ENCODE assay signal across 8 cellular contexts in the genomic region with DNA sequence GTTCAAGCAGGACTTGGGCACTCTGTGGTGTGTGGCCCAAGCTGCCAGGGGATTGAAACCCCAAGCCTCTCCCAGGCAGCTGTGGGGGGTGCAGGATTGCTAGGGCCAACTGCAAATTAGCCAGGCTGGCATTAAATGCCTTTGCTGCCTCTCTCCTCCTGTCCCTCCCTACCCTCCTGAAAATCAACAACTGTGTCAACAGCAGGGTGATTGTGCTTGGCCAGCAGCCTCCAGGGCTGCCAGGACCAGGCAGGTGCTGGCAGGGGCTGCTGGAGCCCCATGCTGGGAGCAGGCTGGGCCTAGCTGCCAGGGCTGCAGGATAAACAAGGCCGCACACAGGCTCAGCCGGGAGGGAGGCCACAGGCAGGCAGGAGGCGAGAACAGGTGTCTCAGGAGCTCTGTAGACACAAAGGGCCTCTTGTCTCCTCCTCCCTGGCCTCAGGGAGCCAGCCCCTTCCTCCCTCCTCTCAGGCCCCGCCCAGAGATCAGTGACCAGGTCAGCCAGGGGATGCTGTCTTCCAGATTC. TPM values are rescaled to one million over a fixed set of nuclear protein-coding genes. Genes with fewer than 3 reads are reported as not detected.
A peak's percentile ranks its signal among the peaks of the same experiment; 100 is the strongest.
DNase-seq lines count a peak whose midpoint lies in the region; ATAC-seq and TF ChIP-seq lines count a peak whose summit lies in the region.

No MANE protein-coding gene starts in this region.

- H3K9me3 ChIP-seq in SJCRH30 (replicated peaks) (no peaks in the 10 kb centered on the region), suprapubic skin (no peaks in the 10 kb centered on the region), smooth muscle cell (replicated peaks; ENCODE audit: low read depth) (no peaks in the 10 kb centered on the region)

- TF ChIP-seq CTCF in suprapubic skin (IDR thresholded peaks at IDR 0.05) (no peak), smooth muscle cell (IDR thresholded peaks at IDR 0.05; ENCODE audit: borderline replicate concordance, insufficient read depth, poor library complexity, severe bottlenecking) (no peak)

- H3K36me3 ChIP-seq in SJCRH30 = no peaks in the 10 kb centered on the region
- no peaks in the 10 kb centered on the region for H3K36me3 ChIP-seq in suprapubic skin
- no peaks in the 10 kb centered on the region for H3K36me3 ChIP-seq in smooth muscle cell (ENCODE audit: low read depth)

- no peak overlapping the region for H3K4me2 ChIP-seq in smooth muscle cell

- no CpG with 5 or more reads among the region's 4 CpGs for WGBS in suprapubic skin
- WGBS in smooth muscle cell (ENCODE audit: low lambda C conversion rate) = 71% methylated on average over 4 of the region's 4 CpGs

- H3K27ac ChIP-seq in SJCRH30 = peak overlapping the region; percentile 95
- H3K27ac ChIP-seq in suprapubic skin = peak overlapping the region; percentile 57
- H3K27ac ChIP-seq in smooth muscle cell (ENCODE audit: low read depth) = no peak overlapping the region

- no peak for TF ChIP-seq EP300 in suprapubic skin (IDR thresholded peaks at IDR 0.05)

- H3K4me3 ChIP-seq in SJCRH30 (no peak overlapping the region), suprapubic skin (no peak overlapping the region), smooth muscle cell (no peak overlapping the region)

- H3K27me3 ChIP-seq in SJCRH30 (no peaks in the 10 kb centered on the region), suprapubic skin (no peaks in the 10 kb centered on the region), smooth muscle cell (ENCODE audit: low read depth) (no peaks in the 10 kb centered on the region)

- TF ChIP-seq POLR2A in suprapubic skin (IDR thresholded peaks at IDR 0.05) = no peak

- H3F3A ChIP-seq in smooth muscle cell (ENCODE audit: low read depth) = no peaks in the 10 kb centered on the region

- H3K9ac ChIP-seq in smooth muscle cell (ENCODE audit: low read depth) = no peak overlapping the region

- peak; percentile 99 for DNase-seq in NCI-H1092 treated with DMSO at 0.1 percent for 48 hours (lab: John Stamatoyannopoulos, UW)
- DNase-seq in SJCRH30 = peak; percentile 98 to 99
- DNase-seq in islet precursor cell = peak; percentile 96
- no peak for DNase-seq in suprapubic skin (ENCODE audit: low spot score in 2 of 2)
- no peak for DNase-seq in smooth muscle cell (lab: John Stamatoyannopoulos, UW; ENCODE audit: unreplicated experiment)
- DNase-seq in amniotic stem cell (lab: John Stamatoyannopoulos, UW) = no peak

- ATAC-seq in HG02623 (IDR thresholded peaks at IDR 0.05; ENCODE audit: unreplicated experiment) (no peak), GM19395 (IDR thresholded peaks at IDR 0.05; ENCODE audit: unreplicated experiment) (no peak)

- peaks cover 54% of the 10 kb centered on the region for H3K4me1 ChIP-seq in SJCRH30
- peaks cover 95% of the 10 kb centered on the region for H3K4me1 ChIP-seq in suprapubic skin
- peaks cover 40% of the 10 kb centered on the region for H3K4me1 ChIP-seq in smooth muscle cell (ENCODE audit: low read depth)

- H3K79me2 ChIP-seq in smooth muscle cell (ENCODE audit: low read depth) = no peaks in the 10 kb centered on the region

- H2AFZ ChIP-seq in smooth muscle cell (ENCODE audit: low read depth) = no peak overlapping the region

- H4K20me1 ChIP-seq in smooth muscle cell (ENCODE audit: low read depth) = no peaks in the 10 kb centered on the region

RNA-seq across cellular contexts. Expression of a gene that starts 11.4 kb away (rescaled TPM):
- total RNA-seq in SJCRH30 (2014; rRNA removed; shearing (Covaris generic)) = 28.9 and 35.1 TPM in 2 replicates
- total RNA-seq in suprapubic skin (10 to 100 TPM; 10.1 to 20.6 (median 15.6) TPM), smooth muscle cell (2.3 and 2.6 TPM in 2 replicates)
- 0.41 and 7.0 TPM in 2 replicates for polyA plus RNA-seq in smooth muscle cell

Comparison
In these comparisons a context has a peak if more than half of its experiments do, and no peak if none do; other contexts are left out.
1. DNase-seq: peak in NCI-H1092 treated with DMSO at 0.1 percent for 48 hours (single experiment), SJCRH30 (2 of 2) and islet precursor cell (single experiment); none in suprapubic skin (0 of 2), smooth muscle cell (single experiment) and amniotic stem cell (single experiment).